8 cellular contexts compared by ENCODE assay signal in the genomic region with DNA sequence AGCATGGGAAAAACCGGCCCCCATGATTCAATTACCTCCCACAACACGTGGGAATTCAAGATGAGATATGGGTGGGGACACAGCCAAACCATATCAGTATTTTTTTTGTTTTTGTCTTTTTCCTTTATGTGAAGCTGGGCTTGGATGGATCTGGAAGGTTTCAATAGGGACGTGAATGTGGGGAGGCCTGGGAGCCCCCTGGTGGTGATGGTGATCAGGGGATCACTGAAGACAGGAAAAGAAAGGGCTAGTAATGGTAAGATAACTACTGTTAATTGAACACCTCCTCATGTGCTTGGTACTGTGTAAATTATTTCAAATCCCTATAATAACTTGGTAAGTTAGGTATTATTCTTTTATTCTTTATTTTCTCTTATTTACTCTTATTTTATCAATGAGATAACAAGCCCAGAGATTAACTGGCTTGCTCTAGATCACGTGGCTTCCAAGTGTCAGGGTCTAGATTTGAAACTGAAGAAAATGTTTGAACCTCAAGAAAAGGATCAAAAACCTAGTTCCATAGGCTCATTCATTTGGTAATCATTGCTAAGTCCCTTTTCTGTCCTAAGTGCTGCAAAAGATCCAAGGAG.
DNase-seq lines count a peak whose midpoint lies in the region; ATAC-seq, FAIRE-seq and TF ChIP-seq lines count a peak whose summit lies in the region.

No MANE protein-coding gene starts in this region.

- intact Hi-C loops in K562 (cut with micrococcal nuclease), result loop anchor here (5.0 kb wide), 2 partner anchors 244 to 429 kb away; no protein-coding TSS in a partner anchor
- intact Hi-C loops in lower lobe of right lung (cut with DNase I), result no loop called here

- no peak for TF ChIP-seq POLR2A in K562 (conservative IDR thresholded peaks at IDR 0.05)

- no peak overlapping the region for H3K9ac ChIP-seq in K562 (ENCODE audit: insufficient read depth in 1 of 2, low read depth in 2 of 2, low read length in 2 of 2)

- FAIRE-seq in K562 (lab: Jason Lieb, UNC), result peak; percentile 72

- H2AFZ ChIP-seq in K562 (ENCODE audit: low read depth, low read length), result no peak overlapping the region

- in situ Hi-C loops in K562 (cut with MboI), result no loop called here

- no peak overlapping the region for H3K4me3 ChIP-seq in K562
- no peak overlapping the region for H3K4me3 ChIP-seq in lower lobe of right lung

- no peaks in the 10 kb centered on the region for H3K79me2 ChIP-seq in K562 (ENCODE audit: control insufficient read depth, insufficient read depth, low read length)

- H3K27me3 ChIP-seq in K562 (ENCODE audit: control insufficient read depth in 2 of 2, insufficient read depth in 2 of 2, low read length in 2 of 2) (peaks cover 0 to 7% of the 10 kb centered on the region in 2 experiments; a peak in 1 of 5 replicates), lower lobe of right lung (ENCODE audit: low read depth) (no peaks in the 10 kb centered on the region)

- CTCF ChIA-PET in K562 (lab: Yijun Ruan, JAX; ENCODE audit: low intra/inter-chr PET ratio), result interaction anchor here (0.7 kb wide), 1 partner anchor 432 kb away, joined by 3 read pairs; no protein-coding TSS in a partner anchor

- no peak overlapping the region for H3K27ac ChIP-seq in K562 (ENCODE audit: extremely low read depth, low read depth, low read length)
- H3K27ac ChIP-seq in lower lobe of right lung, result no peak overlapping the region

- TF ChIP-seq RAD21 in K562 (CRISPR knock-in tag; conservative IDR thresholded peaks at IDR 0.05 in 1 of 2, IDR thresholded peaks at IDR 0.05 in 1 of 2), result peak; percentile 40 to 41

- ATAC-seq in K562 (peak; percentile 83), lower lobe of right lung (peak; percentile 47 to 64), HG02840 (IDR thresholded peaks at IDR 0.05; ENCODE audit: low FRiP score, unreplicated experiment) (no peak), HG03354 (IDR thresholded peaks at IDR 0.05; ENCODE audit: poor library complexity, severe bottlenecking, unreplicated experiment) (no peak)

- no peak for TF ChIP-seq EP300 in K562 (IDR thresholded peaks at IDR 0.05; ENCODE audit: low read length)

- H3K36me3 ChIP-seq in K562 (ENCODE audit: control insufficient read depth, insufficient read depth, low read length) (no peaks in the 10 kb centered on the region), lower lobe of right lung (no peaks in the 10 kb centered on the region)

- DNase-seq in NCI-H748 (lab: John Stamatoyannopoulos, UW; ENCODE audit: unreplicated experiment) (peak; percentile 28), NCI-H748 treated with DMSO at 0.1 percent for 48 hours (lab: John Stamatoyannopoulos, UW) (no peak), M059J (ENCODE audit: low read depth) (peak; percentile 27), K562 (ENCODE audit: extremely low read depth in 1 of 4, low spot score in 3 of 4) (peak; percentile 51 to 55 (median 54)), lower lobe of right lung (peak; percentile 62), amniotic stem cell (lab: John Stamatoyannopoulos, UW) (no peak)

- POLR2A ChIA-PET in K562 (lab: Yijun Ruan, JAX), result interaction anchor here (0.6 kb wide), 1 partner anchor 432 kb away, joined by 3 read pairs; no protein-coding TSS in a partner anchor

- 7% methylated on average over 4 of the region's 4 CpGs for WGBS in K562 (ENCODE audit: insufficient coverage, low coverage, missing lambda C conversion rate)

- H3K9me1 ChIP-seq in K562 (ENCODE audit: control insufficient read depth, insufficient read depth, low read length), result no peaks in the 10 kb centered on the region

- H3K9me3 ChIP-seq in K562 (replicated peaks; ENCODE audit: control insufficient read depth, insufficient read depth, low read depth, low read length), result no peaks in the 10 kb centered on the region
- H3K9me3 ChIP-seq in lower lobe of right lung, result no peaks in the 10 kb centered on the region

- no peak overlapping the region for H3K4me2 ChIP-seq in K562 (ENCODE audit: insufficient read depth, low read length)

- BruUV-seq in K562 (replicated peaks; lab: Mats Ljungman, UMichigan), result no TSS peak

- no peaks in the 10 kb centered on the region for H4K20me1 ChIP-seq in K562 (replicated peaks; ENCODE audit: control insufficient read depth, insufficient read depth, low read length)

- H3K4me1 ChIP-seq in K562 (replicated peaks in 1 of 2; ENCODE audit: control insufficient read depth in 2 of 2, insufficient read depth in 2 of 2, low read length in 2 of 2), result no peaks in the 10 kb centered on the region
- H3K4me1 ChIP-seq in lower lobe of right lung, result no peaks in the 10 kb centered on the region

- TF ChIP-seq CTCF in K562 (IDR thresholded peaks at IDR 0.05 in 2 of 3, conservative IDR thresholded peaks at IDR 0.05 in 1 of 3; ENCODE audit: insufficient read depth in 2 of 3, low read depth in 1 of 3, low read length in 3 of 3) (peak; percentile 31 to 64 (median 63); a peak in 5 of 6 replicates), lower lobe of right lung (IDR thresholded peaks at IDR 0.05) (peak; percentile 65)

TF ChIP-seq in K562, 482 proteins besides CTCF, POLR2A, EP300 and RAD21:
- TF ChIP-seq PATZ1 (CRISPR knock-in tag; IDR thresholded peaks at IDR 0.05; ENCODE audit: borderline replicate concordance) (no peak), NCOA4 (IDR thresholded peaks at IDR 0.05; ENCODE audit: partially characterized antibody) (no peak), NCOA6 (IDR thresholded peaks at IDR 0.05) (no peak), SOX6 (IDR thresholded peaks at IDR 0.05) (no peak), ELF2 (CRISPR knock-in tag; IDR thresholded peaks at IDR 0.05) (no peak), SMC3 (conservative IDR thresholded peaks at IDR 0.05; ENCODE audit: insufficient read depth, low read depth, low read length) (peak; percentile 54), ZNF644 (tag; IDR thresholded peaks at IDR 0.05; ENCODE audit: low read depth) (no peak), CEBPB (tag; IDR thresholded peaks at IDR 0.05) (no peak), ZNF121 (CRISPR knock-in tag; conservative IDR thresholded peaks at IDR 0.05) (no peak), HNRNPL (IDR thresholded peaks at IDR 0.05; ENCODE audit: low read depth, low read length) (no peak), HIVEP1 (CRISPR knock-in tag; IDR thresholded peaks at IDR 0.05) (no peak), RBM34 (IDR thresholded peaks at IDR 0.05; ENCODE audit: borderline replicate concordance, insufficient read depth, low read length) (no peak)
- TF ChIP-seq, protein P1, sequence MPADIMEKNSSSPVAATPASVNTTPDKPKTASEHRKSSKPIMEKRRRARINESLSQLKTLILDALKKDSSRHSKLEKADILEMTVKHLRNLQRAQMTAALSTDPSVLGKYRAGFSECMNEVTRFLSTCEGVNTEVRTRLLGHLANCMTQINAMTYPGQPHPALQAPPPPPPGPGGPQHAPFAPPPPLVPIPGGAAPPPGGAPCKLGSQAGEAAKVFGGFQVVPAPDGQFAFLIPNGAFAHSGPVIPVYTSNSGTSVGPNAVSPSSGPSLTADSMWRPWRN (IDR thresholded peaks at IDR 0.05; ENCODE audit: low read depth), result no peak
- TF ChIP-seq, protein P2, sequence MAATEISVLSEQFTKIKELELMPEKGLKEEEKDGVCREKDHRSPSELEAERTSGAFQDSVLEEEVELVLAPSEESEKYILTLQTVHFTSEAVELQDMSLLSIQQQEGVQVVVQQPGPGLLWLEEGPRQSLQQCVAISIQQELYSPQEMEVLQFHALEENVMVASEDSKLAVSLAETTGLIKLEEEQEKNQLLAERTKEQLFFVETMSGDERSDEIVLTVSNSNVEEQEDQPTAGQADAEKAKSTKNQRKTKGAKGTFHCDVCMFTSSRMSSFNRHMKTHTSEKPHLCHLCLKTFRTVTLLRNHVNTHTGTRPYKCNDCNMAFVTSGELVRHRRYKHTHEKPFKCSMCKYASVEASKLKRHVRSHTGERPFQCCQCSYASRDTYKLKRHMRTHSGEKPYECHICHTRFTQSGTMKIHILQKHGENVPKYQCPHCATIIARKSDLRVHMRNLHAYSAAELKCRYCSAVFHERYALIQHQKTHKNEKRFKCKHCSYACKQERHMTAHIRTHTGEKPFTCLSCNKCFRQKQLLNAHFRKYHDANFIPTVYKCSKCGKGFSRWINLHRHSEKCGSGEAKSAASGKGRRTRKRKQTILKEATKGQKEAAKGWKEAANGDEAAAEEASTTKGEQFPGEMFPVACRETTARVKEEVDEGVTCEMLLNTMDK (IDR thresholded peaks at IDR 0.05; ENCODE audit: borderline replicate concordance, insufficient read depth, low read depth, low read length, poor library complexity, severe bottlenecking), result peak; percentile 43
- TF ChIP-seq, protein P3, sequence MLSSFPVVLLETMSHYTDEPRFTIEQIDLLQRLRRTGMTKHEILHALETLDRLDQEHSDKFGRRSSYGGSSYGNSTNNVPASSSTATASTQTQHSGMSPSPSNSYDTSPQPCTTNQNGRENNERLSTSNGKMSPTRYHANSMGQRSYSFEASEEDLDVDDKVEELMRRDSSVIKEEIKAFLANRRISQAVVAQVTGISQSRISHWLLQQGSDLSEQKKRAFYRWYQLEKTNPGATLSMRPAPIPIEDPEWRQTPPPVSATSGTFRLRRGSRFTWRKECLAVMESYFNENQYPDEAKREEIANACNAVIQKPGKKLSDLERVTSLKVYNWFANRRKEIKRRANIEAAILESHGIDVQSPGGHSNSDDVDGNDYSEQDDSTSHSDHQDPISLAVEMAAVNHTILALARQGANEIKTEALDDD (IDR thresholded peaks at IDR 0.05), result peak; percentile 35; the same call in 1 of the 2 replicates

Comparison
In these comparisons a context has a peak if more than half of its experiments do, and no peak if none do; other contexts are left out.
1. DNase-seq: peak in NCI-H748 (single experiment), M059J (single experiment), K562 (4 of 4) and lower lobe of right lung (single experiment); none in NCI-H748 treated with DMSO at 0.1 percent for 48 hours (single experiment) and amniotic stem cell (single experiment).
2. ATAC-seq: peak in K562 (single experiment) and lower lobe of right lung (2 of 2); none in HG02840 (single experiment) and HG03354 (single experiment).